8 cellular contexts compared by ENCODE assay signal in the genomic region with DNA sequence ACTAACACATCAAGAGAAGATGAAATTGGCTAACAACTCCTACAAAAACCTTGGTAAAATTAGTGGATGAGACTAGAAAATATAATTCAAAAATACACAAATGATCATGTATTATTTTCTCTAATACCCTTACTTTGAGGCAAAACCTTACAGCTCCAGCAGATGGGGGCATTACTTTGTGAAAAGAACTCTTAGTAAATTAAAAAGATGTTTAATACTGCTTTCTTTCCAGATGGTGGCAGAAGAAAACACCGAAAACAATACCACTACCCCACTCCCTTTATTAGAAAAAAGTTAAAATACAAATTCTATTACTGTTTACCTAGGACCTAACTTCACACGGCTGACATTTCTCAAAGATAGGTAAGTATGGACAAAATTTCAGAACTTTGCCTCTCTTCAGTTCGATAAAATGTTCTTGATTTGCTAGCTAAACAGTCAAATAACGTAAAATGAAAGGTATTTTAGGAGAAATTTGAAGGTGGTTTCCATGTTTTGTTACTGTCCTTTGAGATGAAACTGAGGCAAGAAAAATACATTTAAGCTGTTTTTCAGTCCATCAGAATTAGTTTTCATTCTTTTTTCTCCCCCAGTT. TPM values are rescaled to one million over a fixed set of nuclear protein-coding genes. Genes with fewer than 3 reads are reported as not detected.
DNase-seq lines count a peak whose midpoint lies in the region; ATAC-seq and TF ChIP-seq lines count a peak whose summit lies in the region.

No MANE protein-coding gene starts in this region.

- H3K4me3 ChIP-seq in GM12864 (ENCODE audit: low read depth, low read length) (no peak overlapping the region), NB4 (ENCODE audit: low read depth, low read length) (no peak overlapping the region)

- H3K4me3 Mint-ChIP-seq in HFFc6, result no peak overlapping the region
- H3K4me3 Mint-ChIP-seq in activated T-helper 17 cell treated with anti-CD3 and anti-CD28 coated beads, Interleukin-2, amount 50 U/mL, for 72 hours, result no peak overlapping the region
- no peak overlapping the region for H3K4me3 Mint-ChIP-seq in stimulated activated naive B cell treated with anti-CD40 and anti-IgM and Interleukin-4, amounts not matched to agents 10 μg/mL and 1 μg/mL and 100 μg/mL, for 72 hours

- no peaks in the 10 kb centered on the region for H3K36me3 Mint-ChIP-seq in HFFc6 (ENCODE audit: low read depth)
- H3K36me3 Mint-ChIP-seq in activated T-helper 17 cell treated with anti-CD3 and anti-CD28 coated beads, Interleukin-2, amount 50 U/mL, for 72 hours (ENCODE audit: low read depth), result peaks cover 2% of the 10 kb centered on the region
- peaks cover 3 to 12% of the 10 kb centered on the region in 2 donors for H3K36me3 Mint-ChIP-seq in stimulated activated naive B cell treated with anti-CD40 and anti-IgM and Interleukin-4, amounts not matched to agents 10 μg/mL and 1 μg/mL and 100 μg/mL, for 72 hours

- peak overlapping the region; percentile 21; the same call in 1 of the 2 replicates for H3K27ac Mint-ChIP-seq in HFFc6
- peak overlapping the region; percentile 67 for H3K27ac Mint-ChIP-seq in activated T-helper 17 cell treated with anti-CD3 and anti-CD28 coated beads, Interleukin-2, amount 50 U/mL, for 72 hours
- no peak overlapping the region for H3K27ac Mint-ChIP-seq in stimulated activated naive B cell treated with anti-CD40 and anti-IgM and Interleukin-4, amounts not matched to agents 10 μg/mL and 1 μg/mL and 100 μg/mL, for 72 hours

- H3K27me3 Mint-ChIP-seq in HFFc6 (ENCODE audit: insufficient read depth), result no peaks in the 10 kb centered on the region
- H3K27me3 Mint-ChIP-seq in activated T-helper 17 cell treated with anti-CD3 and anti-CD28 coated beads, Interleukin-2, amount 50 U/mL, for 72 hours, result no peaks in the 10 kb centered on the region
- no peaks in the 10 kb centered on the region for H3K27me3 Mint-ChIP-seq in stimulated activated naive B cell treated with anti-CD40 and anti-IgM and Interleukin-4, amounts not matched to agents 10 μg/mL and 1 μg/mL and 100 μg/mL, for 72 hours

- intact Hi-C loops in left cardiac atrium (cut with DNase I), result no loop called here

- peaks cover 16% of the 10 kb centered on the region for H3K4me1 Mint-ChIP-seq in HFFc6 (ENCODE audit: low read depth)
- peaks cover 11% of the 10 kb centered on the region for H3K4me1 Mint-ChIP-seq in activated T-helper 17 cell treated with anti-CD3 and anti-CD28 coated beads, Interleukin-2, amount 50 U/mL, for 72 hours
- peaks cover 6 to 16% of the 10 kb centered on the region in 2 donors for H3K4me1 Mint-ChIP-seq in stimulated activated naive B cell treated with anti-CD40 and anti-IgM and Interleukin-4, amounts not matched to agents 10 μg/mL and 1 μg/mL and 100 μg/mL, for 72 hours

- TF ChIP-seq CTCF in GM12864 (IDR thresholded peaks at IDR 0.05; ENCODE audit: low read depth, low read length, missing control alignments) (peak; percentile 48), HFFc6 (IDR thresholded peaks at IDR 0.05) (peak; percentile 87), NB4 (IDR thresholded peaks at IDR 0.05; ENCODE audit: low read depth, low read length) (peak; percentile 44)

- H3K9me3 Mint-ChIP-seq in HFFc6, result no peaks in the 10 kb centered on the region
- no peaks in the 10 kb centered on the region for H3K9me3 Mint-ChIP-seq in activated T-helper 17 cell treated with anti-CD3 and anti-CD28 coated beads, Interleukin-2, amount 50 U/mL, for 72 hours
- no peaks in the 10 kb centered on the region for H3K9me3 Mint-ChIP-seq in stimulated activated naive B cell treated with anti-CD40 and anti-IgM and Interleukin-4, amounts not matched to agents 10 μg/mL and 1 μg/mL and 100 μg/mL, for 72 hours

- no peak for ATAC-seq in activated T-helper 17 cell treated with anti-CD3 and anti-CD28 coated beads, Interleukin-2, amount 50 U/mL, for 72 hours (replicated peaks)
- ATAC-seq in left cardiac atrium, result peak; percentile 44 to 61
- ATAC-seq in stimulated activated naive B cell treated with anti-CD40 and anti-IgM and Interleukin-4, amounts not matched to agents 10 μg/mL and 1 μg/mL and 100 μg/mL, for 72 hours (replicated peaks), result peak; percentile 67 to 75

- no peak for TF ChIP-seq POLR2A in NB4 (IDR thresholded peaks at IDR 0.05; ENCODE audit: extremely low read depth, insufficient read length)

- peak; percentile 72 for DNase-seq in AG20443 (ENCODE audit: low spot score)
- peak; percentile 33 for DNase-seq in GM12864 (ENCODE audit: low read depth)
- peak; percentile 66 for DNase-seq in HFFc6
- peak; percentile 64 for DNase-seq in NB4 (ENCODE audit: low read depth)
- DNase-seq in left cardiac atrium, result no peak
- DNase-seq in stimulated activated naive B cell treated with anti-CD40 and anti-IgM and Interleukin-4, amounts not matched to agents 10 μg/mL and 1 μg/mL and 100 μg/mL, for 72 hours, result no peak
- DNase-seq in NCI-H774 (lab: John Stamatoyannopoulos, UW), result no peak

RNA-seq across cellular contexts. Expression of gene ORC4, which starts 30.6 kb away (rescaled TPM):
- 10 to 100 TPM; 26.2 to 35.4 (median 32.8) TPM for total RNA-seq in HFFc6 (2021; fragmentation: NEBNext Ultra II Directional; extraction: Animal tissue kit (Norgen Biotek cat#: 25700))
- 10 to 100 TPM; 31.9 to 32.4 TPM for total RNA-seq in activated T-helper 17 cell treated with anti-CD3 and anti-CD28 coated beads, Interleukin-2, amount 50 U/mL, for 72 hours
- 10 to 100 TPM; 39.5 TPM for total RNA-seq in left cardiac atrium

RNA-seq across cellular contexts. Expression of gene MBD5, which starts 31.0 kb away (rescaled TPM):
- 10 to 100 TPM; 29.1 to 41.0 (median 35.0) TPM for total RNA-seq in HFFc6 (2021; fragmentation: NEBNext Ultra II Directional; extraction: Animal tissue kit (Norgen Biotek cat#: 25700))
- 10 to 100 TPM; 33.5 to 55.7 TPM for total RNA-seq in activated T-helper 17 cell treated with anti-CD3 and anti-CD28 coated beads, Interleukin-2, amount 50 U/mL, for 72 hours
- total RNA-seq in left cardiac atrium, result 10 to 100 TPM; 25.5 to 27.6 TPM

Comparison
In these comparisons a context has a peak if more than half of its experiments do, and no peak if none do; other contexts are left out.
1. DNase-seq: peak in AG20443 (single experiment), GM12864 (single experiment), HFFc6 (single experiment) and NB4 (single experiment); none in left cardiac atrium (single experiment), stimulated activated naive B cell treated with anti-CD40 and anti-IgM and Interleukin-4, amounts not matched to agents 10 μg/mL and 1 μg/mL and 100 μg/mL, for 72 hours (single experiment) and NCI-H774 (single experiment).
2. Peak in every context shown above with its lines, with median percentiles within 50 percentile points of each other: CTCF ChIP-seq.